Comparison of ENCODE assay signal across 29 cellular contexts in the genomic region with DNA sequence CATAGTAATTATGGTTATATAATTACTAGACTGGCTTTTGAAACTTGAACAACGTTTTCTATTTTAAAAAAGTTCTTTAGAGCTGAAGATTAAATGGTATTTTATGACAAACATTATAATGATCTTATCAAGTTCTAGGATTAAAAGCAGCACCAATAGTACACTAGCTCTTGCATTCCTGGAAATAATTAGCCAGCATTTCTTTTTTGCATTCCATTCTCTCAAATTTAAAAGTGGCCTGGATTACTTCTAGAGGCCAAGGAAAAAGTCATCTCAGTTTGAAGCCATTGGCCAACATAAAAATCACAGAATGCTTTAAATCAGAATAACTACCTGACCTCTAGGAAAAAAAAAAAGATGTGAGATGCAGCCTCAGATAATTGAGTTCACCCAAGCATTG.
DNase-seq lines count a peak whose midpoint lies in the region; ATAC-seq and TF ChIP-seq lines count a peak whose summit lies in the region.
"Had no signal": no experiment of that assay in that cellular context is flagged by ENCODE, and none has a peak within 500 bp of the region (broad histone marks: within the 10 kb centered on the region; RNA-seq: fewer than 3 reads in every experiment).

No MANE protein-coding gene starts in this region.

- H3K27me3 ChIP-seq in GM23338 (ENCODE audit: insufficient read depth) = no peaks in the 10 kb centered on the region

- no peak overlapping the region for H3K27ac Mint-ChIP-seq in GM23338
- H3K27ac Mint-ChIP-seq: CD8-positive, alpha-beta T cell; HFFc6 had no signal

- H2AFZ ChIP-seq in GM23338 = no peak overlapping the region

- no peak overlapping the region for H3K27ac ChIP-seq in GM23338 (ENCODE audit: low read depth)
- H3K27ac ChIP-seq: RWPE1 had no signal

- no peak overlapping the region for H3K4me3 Mint-ChIP-seq in GM23338
- H3K4me3 Mint-ChIP-seq: CD8-positive, alpha-beta T cell; HFFc6 had no signal

- H3K4me1 ChIP-seq in GM23338 (ENCODE audit: insufficient read depth) = no peaks in the 10 kb centered on the region
- H3K4me1 ChIP-seq: Caco-2, HAP-1 had no signal

- TF ChIP-seq CTCF in retinal pigment epithelial cell (conservative IDR thresholded peaks at IDR 0.05; ENCODE audit: low read depth, low read length) (no peak), GM23338 (conservative IDR thresholded peaks at IDR 0.05; ENCODE audit: low read depth in 2 of 2) (no peak)

- H3K4me2 ChIP-seq in GM23338 = no peak overlapping the region

- H3K27me3 Mint-ChIP-seq in GM23338 (ENCODE audit: insufficient read depth, low read depth, poor library complexity) = peaks cover 3% of the 10 kb centered on the region

- no peaks in the 10 kb centered on the region for H3K36me3 ChIP-seq in GM23338 (ENCODE audit: insufficient read depth)
- H3K36me3 ChIP-seq: HAP-1 had no signal

- DNase-seq in AG20443 (ENCODE audit: low spot score) = peak; percentile 16
- DNase-seq in M059J (ENCODE audit: low read depth) = peak; percentile 28
- peak; percentile 15 for DNase-seq in fibroblast of peridontal ligament (ENCODE audit: extremely low read depth)
- peak; percentile 60 for DNase-seq in retinal pigment epithelial cell (ENCODE audit: low read depth)
- DNase-seq in stimulated activated CD8-positive, alpha-beta memory T cell treated with anti-CD3 and anti-CD28 coated beads, Interleukin-4, amount 100 ng/mL, for 48 hours = no peak
- no peak for DNase-seq in GM23338 (ENCODE audit: low spot score)
- DNase-seq: C1 segment of cervical spinal cord; Caco-2; CD8-positive, alpha-beta T cell; EL; GDM1; GOT3; HFFc6; Karpas-422; NCI-H1092 treated with DMSO at 0.1 percent for 48 hours; NCI-H1436; NCI-H187; NCI-H2081 treated with DMSO at 0.1 percent for 48 hours; NCI-H2171; NCI-H226; NCI-H510A; NCI-H69; SHP77; SW 1271 had no signal

- H3K4me3 ChIP-seq in retinal pigment epithelial cell (ENCODE audit: low read length) = no peak overlapping the region
- H3K4me3 ChIP-seq in GM23338 = no peak overlapping the region
- H3K4me3 ChIP-seq: HAP-1 had no signal

- H3K9me3 Mint-ChIP-seq in GM23338 = no peaks in the 10 kb centered on the region

- no peaks in the 10 kb centered on the region for H3K9me2 ChIP-seq in GM23338 (ENCODE audit: insufficient read depth)

- H3K36me3 Mint-ChIP-seq in GM23338 (ENCODE audit: low read depth) = no peaks in the 10 kb centered on the region
- H3K36me3 Mint-ChIP-seq: CD8-positive, alpha-beta T cell had no signal

- no peaks in the 10 kb centered on the region for H4K20me1 ChIP-seq in GM23338 (replicated peaks; ENCODE audit: insufficient read depth)

- H3K4me1 Mint-ChIP-seq in GM23338 = no peaks in the 10 kb centered on the region

- H3F3A ChIP-seq in GM23338 (replicated peaks; ENCODE audit: low read depth) = no peaks in the 10 kb centered on the region

- ATAC-seq in GM23338 (no peak), GM18858 (IDR thresholded peaks at IDR 0.05; ENCODE audit: unreplicated experiment) (no peak)
- ATAC-seq: CD8-positive, alpha-beta T cell; HepG2; Panc1 had no signal

- no peaks in the 10 kb centered on the region for H3K79me2 ChIP-seq in GM23338 (replicated peaks; ENCODE audit: insufficient read depth)

TF ChIP-seq in GM23338, 12 proteins besides CTCF, POLR2A, EP300 and RAD21 (continues in another document):
- TF ChIP-seq EZH2phosphoT487 (IDR thresholded peaks at IDR 0.05; ENCODE audit: unreplicated experiment) = no peak
- TF ChIP-seq POLR2AphosphoS5 (IDR thresholded peaks at IDR 0.05; ENCODE audit: low read depth) = no peak
- TF ChIP-seq STAT1 (IDR thresholded peaks at IDR 0.05; ENCODE audit: unreplicated experiment) = no peak
- TF ChIP-seq, protein P1, sequence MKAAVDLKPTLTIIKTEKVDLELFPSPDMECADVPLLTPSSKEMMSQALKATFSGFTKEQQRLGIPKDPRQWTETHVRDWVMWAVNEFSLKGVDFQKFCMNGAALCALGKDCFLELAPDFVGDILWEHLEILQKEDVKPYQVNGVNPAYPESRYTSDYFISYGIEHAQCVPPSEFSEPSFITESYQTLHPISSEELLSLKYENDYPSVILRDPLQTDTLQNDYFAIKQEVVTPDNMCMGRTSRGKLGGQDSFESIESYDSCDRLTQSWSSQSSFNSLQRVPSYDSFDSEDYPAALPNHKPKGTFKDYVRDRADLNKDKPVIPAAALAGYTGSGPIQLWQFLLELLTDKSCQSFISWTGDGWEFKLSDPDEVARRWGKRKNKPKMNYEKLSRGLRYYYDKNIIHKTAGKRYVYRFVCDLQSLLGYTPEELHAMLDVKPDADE (IDR thresholded peaks at IDR 0.05) = no peak
- no peak for TF ChIP-seq EZH2 (IDR thresholded peaks at IDR 0.05; ENCODE audit: low read depth, unreplicated experiment)
- no peak for TF ChIP-seq ZNF114 (CRISPR knock-in tag; IDR thresholded peaks at IDR 0.05)
- TF ChIP-seq, protein P2, sequence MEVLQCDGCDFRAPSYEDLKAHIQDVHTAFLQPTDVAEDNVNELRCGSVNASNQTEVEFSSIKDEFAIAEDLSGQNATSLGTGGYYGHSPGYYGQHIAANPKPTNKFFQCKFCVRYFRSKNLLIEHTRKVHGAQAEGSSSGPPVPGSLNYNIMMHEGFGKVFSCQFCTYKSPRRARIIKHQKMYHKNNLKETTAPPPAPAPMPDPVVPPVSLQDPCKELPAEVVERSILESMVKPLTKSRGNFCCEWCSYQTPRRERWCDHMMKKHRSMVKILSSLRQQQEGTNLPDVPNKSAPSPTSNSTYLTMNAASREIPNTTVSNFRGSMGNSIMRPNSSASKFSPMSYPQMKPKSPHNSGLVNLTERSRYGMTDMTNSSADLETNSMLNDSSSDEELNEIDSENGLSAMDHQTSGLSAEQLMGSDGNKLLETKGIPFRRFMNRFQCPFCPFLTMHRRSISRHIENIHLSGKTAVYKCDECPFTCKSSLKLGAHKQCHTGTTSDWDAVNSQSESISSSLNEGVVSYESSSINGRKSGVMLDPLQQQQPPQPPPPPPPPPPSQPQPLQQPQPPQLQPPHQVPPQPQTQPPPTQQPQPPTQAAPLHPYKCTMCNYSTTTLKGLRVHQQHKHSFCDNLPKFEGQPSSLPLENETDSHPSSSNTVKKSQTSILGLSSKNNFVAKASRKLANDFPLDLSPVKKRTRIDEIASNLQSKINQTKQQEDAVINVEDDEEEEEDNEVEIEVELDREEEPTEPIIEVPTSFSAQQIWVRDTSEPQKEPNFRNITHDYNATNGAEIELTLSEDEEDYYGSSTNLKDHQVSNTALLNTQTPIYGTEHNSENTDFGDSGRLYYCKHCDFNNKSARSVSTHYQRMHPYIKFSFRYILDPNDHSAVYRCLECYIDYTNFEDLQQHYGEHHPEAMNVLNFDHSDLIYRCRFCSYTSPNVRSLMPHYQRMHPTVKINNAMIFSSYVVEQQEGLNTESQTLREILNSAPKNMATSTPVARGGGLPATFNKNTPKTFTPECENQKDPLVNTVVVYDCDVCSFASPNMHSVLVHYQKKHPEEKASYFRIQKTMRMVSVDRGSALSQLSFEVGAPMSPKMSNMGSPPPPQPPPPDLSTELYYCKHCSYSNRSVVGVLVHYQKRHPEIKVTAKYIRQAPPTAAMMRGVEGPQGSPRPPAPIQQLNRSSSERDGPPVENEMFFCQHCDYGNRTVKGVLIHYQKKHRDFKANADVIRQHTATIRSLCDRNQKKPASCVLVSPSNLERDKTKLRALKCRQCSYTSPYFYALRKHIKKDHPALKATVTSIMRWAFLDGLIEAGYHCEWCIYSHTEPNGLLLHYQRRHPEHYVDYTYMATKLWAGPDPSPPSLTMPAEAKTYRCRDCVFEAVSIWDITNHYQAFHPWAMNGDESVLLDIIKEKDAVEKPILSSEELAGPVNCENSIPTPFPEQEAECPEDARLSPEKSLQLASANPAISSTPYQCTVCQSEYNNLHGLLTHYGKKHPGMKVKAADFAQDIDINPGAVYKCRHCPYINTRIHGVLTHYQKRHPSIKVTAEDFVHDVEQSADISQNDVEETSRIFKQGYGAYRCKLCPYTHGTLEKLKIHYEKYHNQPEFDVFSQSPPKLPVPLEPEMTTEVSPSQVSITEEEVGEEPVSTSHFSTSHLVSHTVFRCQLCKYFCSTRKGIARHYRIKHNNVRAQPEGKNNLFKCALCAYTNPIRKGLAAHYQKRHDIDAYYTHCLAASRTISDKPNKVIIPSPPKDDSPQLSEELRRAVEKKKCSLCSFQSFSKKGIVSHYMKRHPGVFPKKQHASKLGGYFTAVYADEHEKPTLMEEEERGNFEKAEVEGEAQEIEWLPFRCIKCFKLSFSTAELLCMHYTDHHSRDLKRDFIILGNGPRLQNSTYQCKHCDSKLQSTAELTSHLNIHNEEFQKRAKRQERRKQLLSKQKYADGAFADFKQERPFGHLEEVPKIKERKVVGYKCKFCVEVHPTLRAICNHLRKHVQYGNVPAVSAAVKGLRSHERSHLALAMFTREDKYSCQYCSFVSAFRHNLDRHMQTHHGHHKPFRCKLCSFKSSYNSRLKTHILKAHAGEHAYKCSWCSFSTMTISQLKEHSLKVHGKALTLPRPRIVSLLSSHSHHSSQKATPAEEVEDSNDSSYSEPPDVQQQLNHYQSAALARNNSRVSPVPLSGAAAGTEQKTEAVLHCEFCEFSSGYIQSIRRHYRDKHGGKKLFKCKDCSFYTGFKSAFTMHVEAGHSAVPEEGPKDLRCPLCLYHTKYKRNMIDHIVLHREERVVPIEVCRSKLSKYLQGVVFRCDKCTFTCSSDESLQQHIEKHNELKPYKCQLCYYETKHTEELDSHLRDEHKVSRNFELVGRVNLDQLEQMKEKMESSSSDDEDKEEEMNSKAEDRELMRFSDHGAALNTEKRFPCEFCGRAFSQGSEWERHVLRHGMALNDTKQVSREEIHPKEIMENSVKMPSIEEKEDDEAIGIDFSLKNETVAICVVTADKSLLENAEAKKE (CRISPR knock-in tag; IDR thresholded peaks at IDR 0.05) = no peak

Comparison
In these comparisons a context has a peak if more than half of its experiments do, and no peak if none do; other contexts are left out.
1. DNase-seq: peak in AG20443 (single experiment), M059J (single experiment), fibroblast of peridontal ligament (single experiment) and retinal pigment epithelial cell (single experiment); none in stimulated activated CD8-positive, alpha-beta memory T cell treated with anti-CD3 and anti-CD28 coated beads, Interleukin-4, amount 100 ng/mL, for 48 hours (single experiment) and GM23338 (single experiment).